Comparison of ENCODE assay signal across 30 cellular contexts in the genomic region with DNA sequence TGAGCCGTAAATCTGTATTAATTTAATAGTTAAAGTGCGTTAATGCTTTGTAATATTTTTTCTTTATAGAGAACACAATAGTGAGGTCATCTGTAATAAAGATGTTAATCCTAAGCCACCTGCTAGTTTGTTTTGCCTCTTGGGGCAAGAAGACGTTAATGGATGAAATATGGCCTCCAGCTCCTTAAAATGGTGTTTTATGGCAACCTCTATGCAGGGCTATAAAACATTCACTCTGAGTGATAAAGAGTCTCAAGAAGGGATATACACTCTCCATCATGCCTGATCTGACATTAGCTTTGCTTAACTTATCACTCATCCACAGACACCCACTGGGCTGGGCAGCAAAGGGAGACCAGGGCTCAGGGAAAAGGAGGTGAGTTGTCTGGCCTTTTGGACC.
"Had no signal": no experiment of that assay in that cellular context is flagged by ENCODE, and none has a peak within 500 bp of the region (broad histone marks: within the 10 kb centered on the region; RNA-seq: fewer than 3 reads in every experiment).

No MANE protein-coding gene starts in this region.

- DNase-seq: activated B cell treated with CpG ODN at 0.5 μM for 24 hours; activated CD4-positive, alpha-beta T cell treated with anti-CD3 and anti-CD28 coated beads for 48 hours; activated CD4-positive, alpha-beta T cell treated with anti-CD3 and anti-CD28 coated beads, Interleukin-2, amount 50 U/mL, for 1 hour; activated CD4-positive, alpha-beta T cell treated with anti-CD3 and anti-CD28 coated beads, Interleukin-2, amount 50 U/mL, for 48 hours; activated CD8-positive, alpha-beta memory T cell treated with anti-CD3 and anti-CD28 coated beads for 24 hours; activated CD8-positive, alpha-beta T cell treated with anti-CD3 and anti-CD28 coated beads for 36 hours; activated effector memory CD4-positive, alpha-beta T cell treated with anti-CD3 and anti-CD28 coated beads, Interleukin-2, amount 50 U/mL, for 16 hours; activated naive CD4-positive, alpha-beta T cell treated with anti-CD3 and anti-CD28 coated beads for 36 hours; activated naive CD8-positive, alpha-beta T cell treated with anti-CD3 and anti-CD28 coated beads for 36 hours; activated naive CD8-positive, alpha-beta T cell treated with anti-CD3 and anti-CD28 coated beads, Interleukin-2, amount 50 U/mL, for 24 hours; activated T-cell treated with anti-CD3 and anti-CD28 coated beads, Interleukin-2, amount 50 U/mL, for 4 hours; adrenal gland; amygdala; aorta; body of pancreas; caudate nucleus; cortex of kidney; dermis blood vessel endothelial cell; effector CD4-positive, alpha-beta T cell; effector memory CD8-positive, alpha-beta T cell; erythroblast; foreskin keratinocyte; gastrocnemius medialis; glutamatergic neuron; heart right ventricle; T1000; WERI-Rb-1 had no signal

- H3K27me3 ChIP-seq: adrenal gland, body of pancreas, esophagus muscularis mucosa, foreskin keratinocyte, hepatocyte had no signal

- H3K4me1 ChIP-seq: adrenal gland, esophagus muscularis mucosa, foreskin keratinocyte, gastrocnemius medialis, heart right ventricle had no signal

- H3K9me3 ChIP-seq: adrenal gland, body of pancreas, esophagus muscularis mucosa, gastrocnemius medialis, heart right ventricle had no signal

- ATAC-seq: activated CD4-positive, CD25-positive, alpha-beta regulatory T cell treated with anti-CD3 and anti-CD28 coated beads, Interleukin-2, amount 50 U/mL, for 24 hours; activated CD8-positive, alpha-beta T cell treated with anti-CD3 and anti-CD28 coated beads for 36 hours; activated naive CD8-positive, alpha-beta T cell treated with anti-CD3 and anti-CD28 coated beads, Interleukin-2, amount 50 U/mL, for 24 hours; activated T-cell treated with anti-CD3 and anti-CD28 coated beads, Interleukin-2, amount 50 U/mL, for 4 hours; body of pancreas; effector memory CD8-positive, alpha-beta T cell; foreskin keratinocyte; gastrocnemius medialis; heart right ventricle had no signal

- H3K27ac ChIP-seq: adrenal gland, body of pancreas, esophagus muscularis mucosa, foreskin keratinocyte, gastrocnemius medialis, heart right ventricle, hepatocyte, WERI-Rb-1 had no signal

- H3K4me3 ChIP-seq: adrenal gland, body of pancreas, esophagus muscularis mucosa, gastrocnemius medialis, heart right ventricle, hepatocyte had no signal

- H3K36me3 ChIP-seq: adrenal gland, esophagus muscularis mucosa, gastrocnemius medialis, heart right ventricle, WERI-Rb-1 had no signal
